Comparison of ENCODE assay signal across 2 cellular contexts in the genomic region with DNA sequence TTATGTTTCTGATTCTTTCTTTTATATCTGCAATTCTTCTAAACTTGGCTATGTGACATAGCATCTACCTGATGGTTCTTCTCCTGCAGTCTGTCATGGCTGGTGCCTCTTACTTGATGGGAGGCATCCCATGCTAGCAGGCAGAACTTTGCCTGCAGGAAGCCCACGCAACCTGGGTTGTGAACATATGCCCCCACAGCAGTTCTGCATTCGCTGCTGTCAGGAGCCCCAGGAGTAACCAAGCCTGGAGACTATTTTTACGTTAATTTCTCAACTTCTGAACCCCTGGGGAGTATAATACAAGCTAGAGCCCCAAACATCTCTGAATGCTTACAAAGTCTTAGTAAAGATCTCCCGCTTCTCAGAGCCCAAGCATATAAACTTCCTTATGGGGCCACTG.
TF ChIP-seq lines count a peak whose summit lies in the region.

No MANE protein-coding gene starts in this region.

TF ChIP-seq in GM23338, 12 proteins besides CTCF, POLR2A, EP300 and RAD21:
- TF ChIP-seq POLR2AphosphoS5 (IDR thresholded peaks at IDR 0.05; ENCODE audit: low read depth): no peak
- no peak for TF ChIP-seq ZNF331 (CRISPR knock-in tag; IDR thresholded peaks at IDR 0.05; ENCODE audit: low read depth)
- TF ChIP-seq, protein P1, sequence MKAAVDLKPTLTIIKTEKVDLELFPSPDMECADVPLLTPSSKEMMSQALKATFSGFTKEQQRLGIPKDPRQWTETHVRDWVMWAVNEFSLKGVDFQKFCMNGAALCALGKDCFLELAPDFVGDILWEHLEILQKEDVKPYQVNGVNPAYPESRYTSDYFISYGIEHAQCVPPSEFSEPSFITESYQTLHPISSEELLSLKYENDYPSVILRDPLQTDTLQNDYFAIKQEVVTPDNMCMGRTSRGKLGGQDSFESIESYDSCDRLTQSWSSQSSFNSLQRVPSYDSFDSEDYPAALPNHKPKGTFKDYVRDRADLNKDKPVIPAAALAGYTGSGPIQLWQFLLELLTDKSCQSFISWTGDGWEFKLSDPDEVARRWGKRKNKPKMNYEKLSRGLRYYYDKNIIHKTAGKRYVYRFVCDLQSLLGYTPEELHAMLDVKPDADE (IDR thresholded peaks at IDR 0.05): no peak
- no peak for TF ChIP-seq NANOG (IDR thresholded peaks at IDR 0.05; ENCODE audit: borderline replicate concordance)

TF ChIP-seq in GM12878, 131 proteins besides CTCF, POLR2A, EP300 and RAD21:
- TF ChIP-seq HDAC2 (IDR thresholded peaks at IDR 0.05): no peak
TF ChIP-seq in GM12878: peak in this region for 0.
